In the genomic region with DNA sequence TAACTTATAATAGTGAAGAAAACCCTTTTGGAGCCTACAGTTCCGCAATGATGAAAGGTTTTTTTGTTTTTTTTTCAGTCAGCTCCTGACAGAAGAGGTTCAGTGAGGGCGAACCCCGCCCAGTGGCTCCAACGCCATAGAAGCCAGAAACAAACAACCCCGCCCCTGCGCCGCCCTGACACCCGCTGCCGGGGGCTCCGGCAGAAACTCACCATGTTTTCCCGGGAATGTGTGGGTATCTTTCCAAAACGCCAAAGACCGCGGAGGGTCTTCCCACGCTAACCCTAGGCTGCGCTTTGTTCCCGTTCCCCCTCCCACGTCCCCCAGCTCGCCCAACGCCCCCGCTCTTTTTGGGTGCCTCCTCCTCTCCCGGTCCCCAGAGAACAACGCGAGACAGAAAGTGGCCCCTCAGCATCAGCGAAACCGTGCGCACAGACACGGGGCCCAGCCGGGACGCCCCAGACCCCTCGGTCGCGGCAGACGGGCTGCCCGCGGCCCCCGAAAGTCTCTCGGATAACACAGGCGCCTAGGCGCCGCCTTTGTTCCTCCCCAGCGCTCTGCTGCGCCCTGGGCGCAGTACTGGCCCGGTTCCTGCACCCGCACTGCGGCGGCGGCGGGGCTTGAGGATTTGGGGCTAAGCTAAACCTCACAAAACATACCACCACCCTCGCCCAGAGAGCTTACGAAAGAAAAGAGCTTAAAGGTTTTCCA, we compare ENCODE assay signal across 8 cellular contexts. TPM values are rescaled to one million over a fixed set of nuclear protein-coding genes. Genes with fewer than 3 reads are reported as not detected.
A peak's percentile ranks its signal among the peaks of the same experiment; 100 is the strongest.
DNase-seq lines count a peak whose midpoint lies in the region; ATAC-seq and TF ChIP-seq lines count a peak whose summit lies in the region.

No MANE protein-coding gene starts in this region.

- TF ChIP-seq EP300 in Ishikawa (IDR thresholded peaks at IDR 0.05; ENCODE audit: borderline replicate concordance): no peak

- intact Hi-C loops in left ventricle myocardium inferior (cut with micrococcal nuclease) (loop anchor here (10.0 kb wide), 1 partner anchor 46 kb away; no protein-coding TSS in a partner anchor), psoas muscle (cut with DNase I) (loop anchor here in 1 of 2 donors (2.0 to 5.0 kb wide), 2 partner anchors 44 to 58 kb away; a partner anchor contains a TSS)

- peak overlapping the region; percentile 90 for H3K4me3 ChIP-seq in adipocyte (ENCODE audit: low read length)
- peak overlapping the region; percentile 73 for H3K4me3 ChIP-seq in left ventricle myocardium inferior
- peak overlapping the region; percentile 91 for H3K4me3 ChIP-seq in psoas muscle

- no peak; the same call in 1 of the 2 replicates for TF ChIP-seq RAD21 in Ishikawa (IDR thresholded peaks at IDR 0.05; ENCODE audit: low read depth)

- H3K36me3 ChIP-seq in adipocyte (ENCODE audit: control insufficient read depth, insufficient read depth, low read length, severe bottlenecking) (peaks cover 21% of the 10 kb centered on the region), left ventricle myocardium inferior (peaks cover 29% of the 10 kb centered on the region), psoas muscle (ENCODE audit: insufficient read depth in 1 of 2, low read depth in 1 of 2) (peaks cover 0 to 12% of the 10 kb centered on the region in 2 donors)

- peak overlapping the region; percentile 94 for H3K9ac ChIP-seq in adipocyte (ENCODE audit: low read length)

- no peaks in the 10 kb centered on the region for H3K27me3 ChIP-seq in adipocyte (replicated peaks; ENCODE audit: control insufficient read depth, insufficient read depth, low read length)
- H3K27me3 ChIP-seq in left ventricle myocardium inferior (ENCODE audit: low read depth): no peaks in the 10 kb centered on the region
- H3K27me3 ChIP-seq in psoas muscle (ENCODE audit: insufficient read depth in 3 of 3, low read length in 2 of 3): peaks cover 0 to 26% (median 3%) of the 10 kb centered on the region in 3 donors

- 0% methylated on average over 51 to 52 of the region's 52 CpGs for WGBS in psoas muscle, 3 donors

- H3K27ac ChIP-seq in left ventricle myocardium inferior (replicated peaks) (peak overlapping the region; percentile 96), psoas muscle (peak overlapping the region; percentile 86)

- H3K4me1 ChIP-seq in adipocyte (ENCODE audit: control insufficient read depth, insufficient read depth, low read length) (peaks cover 16% of the 10 kb centered on the region), left ventricle myocardium inferior (peaks cover 44% of the 10 kb centered on the region), psoas muscle (peaks cover 9% of the 10 kb centered on the region)

- TF ChIP-seq CTCF in left ventricle myocardium inferior (IDR thresholded peaks at IDR 0.05; ENCODE audit: borderline replicate concordance) (peak; percentile 9), psoas muscle (IDR thresholded peaks at IDR 0.05) (no peak)

- H3K9me3 ChIP-seq in adipocyte (ENCODE audit: control insufficient read depth, low read length): no peaks in the 10 kb centered on the region
- H3K9me3 ChIP-seq in left ventricle myocardium inferior (replicated peaks): no peaks in the 10 kb centered on the region
- no peaks in the 10 kb centered on the region for H3K9me3 ChIP-seq in psoas muscle

- peak; percentile 43 for ATAC-seq in GM21576 (IDR thresholded peaks at IDR 0.05; ENCODE audit: unreplicated experiment)
- peak; percentile 64 to 85 (median 72) for ATAC-seq in psoas muscle

- DNase-seq in EH (ENCODE audit: low read depth) (peak; percentile 77), SW480 (ENCODE audit: low spot score) (peak; percentile 81), adipocyte (ENCODE audit: low read depth) (peak; percentile 85), left ventricle myocardium inferior (peak; percentile 90), psoas muscle (peak; percentile 81 to 90), ureter (ENCODE audit: low spot score) (peak; percentile 85)

TF ChIP-seq in Ishikawa, 13 proteins besides CTCF, POLR2A, EP300 and RAD21:
- no peak for TF ChIP-seq TAF1 (IDR thresholded peaks at IDR 0.05; ENCODE audit: low read depth)
- TF ChIP-seq, protein P1, sequence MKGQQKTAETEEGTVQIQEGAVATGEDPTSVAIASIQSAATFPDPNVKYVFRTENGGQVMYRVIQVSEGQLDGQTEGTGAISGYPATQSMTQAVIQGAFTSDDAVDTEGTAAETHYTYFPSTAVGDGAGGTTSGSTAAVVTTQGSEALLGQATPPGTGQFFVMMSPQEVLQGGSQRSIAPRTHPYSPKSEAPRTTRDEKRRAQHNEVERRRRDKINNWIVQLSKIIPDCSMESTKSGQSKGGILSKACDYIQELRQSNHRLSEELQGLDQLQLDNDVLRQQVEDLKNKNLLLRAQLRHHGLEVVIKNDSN (IDR thresholded peaks at IDR 0.05): no peak
- peak; percentile 92 for TF ChIP-seq EGR1 (IDR thresholded peaks at IDR 0.05)
- TF ChIP-seq CEBPB (IDR thresholded peaks at IDR 0.05): no peak
- TF ChIP-seq, protein P2, sequence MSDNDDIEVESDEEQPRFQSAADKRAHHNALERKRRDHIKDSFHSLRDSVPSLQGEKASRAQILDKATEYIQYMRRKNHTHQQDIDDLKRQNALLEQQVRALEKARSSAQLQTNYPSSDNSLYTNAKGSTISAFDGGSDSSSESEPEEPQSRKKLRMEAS (IDR thresholded peaks at IDR 0.05): no peak
- TF ChIP-seq YY1 (IDR thresholded peaks at IDR 0.05; ENCODE audit: low read depth): 0 out of 2 replicates have a peak, but pooled peaks have one; percentile 21
- TF ChIP-seq TCF12 (IDR thresholded peaks at IDR 0.05; ENCODE audit: low read depth): no peak
- no peak for TF ChIP-seq TEAD4 (IDR thresholded peaks at IDR 0.05)
- TF ChIP-seq CREB1 (IDR thresholded peaks at IDR 0.05; ENCODE audit: low read depth): no peak
- no peak; the same call in none of the 2 replicates for TF ChIP-seq ZBTB7A (IDR thresholded peaks at IDR 0.05; ENCODE audit: low read depth)
- TF ChIP-seq, protein P3, sequence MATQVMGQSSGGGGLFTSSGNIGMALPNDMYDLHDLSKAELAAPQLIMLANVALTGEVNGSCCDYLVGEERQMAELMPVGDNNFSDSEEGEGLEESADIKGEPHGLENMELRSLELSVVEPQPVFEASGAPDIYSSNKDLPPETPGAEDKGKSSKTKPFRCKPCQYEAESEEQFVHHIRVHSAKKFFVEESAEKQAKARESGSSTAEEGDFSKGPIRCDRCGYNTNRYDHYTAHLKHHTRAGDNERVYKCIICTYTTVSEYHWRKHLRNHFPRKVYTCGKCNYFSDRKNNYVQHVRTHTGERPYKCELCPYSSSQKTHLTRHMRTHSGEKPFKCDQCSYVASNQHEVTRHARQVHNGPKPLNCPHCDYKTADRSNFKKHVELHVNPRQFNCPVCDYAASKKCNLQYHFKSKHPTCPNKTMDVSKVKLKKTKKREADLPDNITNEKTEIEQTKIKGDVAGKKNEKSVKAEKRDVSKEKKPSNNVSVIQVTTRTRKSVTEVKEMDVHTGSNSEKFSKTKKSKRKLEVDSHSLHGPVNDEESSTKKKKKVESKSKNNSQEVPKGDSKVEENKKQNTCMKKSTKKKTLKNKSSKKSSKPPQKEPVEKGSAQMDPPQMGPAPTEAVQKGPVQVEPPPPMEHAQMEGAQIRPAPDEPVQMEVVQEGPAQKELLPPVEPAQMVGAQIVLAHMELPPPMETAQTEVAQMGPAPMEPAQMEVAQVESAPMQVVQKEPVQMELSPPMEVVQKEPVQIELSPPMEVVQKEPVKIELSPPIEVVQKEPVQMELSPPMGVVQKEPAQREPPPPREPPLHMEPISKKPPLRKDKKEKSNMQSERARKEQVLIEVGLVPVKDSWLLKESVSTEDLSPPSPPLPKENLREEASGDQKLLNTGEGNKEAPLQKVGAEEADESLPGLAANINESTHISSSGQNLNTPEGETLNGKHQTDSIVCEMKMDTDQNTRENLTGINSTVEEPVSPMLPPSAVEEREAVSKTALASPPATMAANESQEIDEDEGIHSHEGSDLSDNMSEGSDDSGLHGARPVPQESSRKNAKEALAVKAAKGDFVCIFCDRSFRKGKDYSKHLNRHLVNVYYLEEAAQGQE (IDR thresholded peaks at IDR 0.05; ENCODE audit: low read depth): no peak

RNA-seq across cellular contexts. Expression of a gene that starts 0.5 kb away (rescaled TPM):
- total RNA-seq in left ventricle myocardium inferior: 102 TPM
- total RNA-seq in psoas muscle: 10 to 100 TPM; 21.3 to 29.8 (median 29.0) TPM
- polyA plus RNA-seq in psoas muscle: 10 to 100 TPM; 16.4 to 48.2 (median 29.9) TPM
- 107 TPM for total RNA-seq in ureter

RNA-seq across cellular contexts. Expression of a gene that starts 57.2 kb away (rescaled TPM):
- total RNA-seq in left ventricle myocardium inferior: 318 TPM
- total RNA-seq in psoas muscle: 100 to 1,000 TPM; 101 to 368 (median 242) TPM
- polyA plus RNA-seq in psoas muscle: 1,000 to 10,000 TPM in 1 of 3 donors, 100 to 1,000 TPM in 2; 294 to 1,147 (median 389) TPM
- total RNA-seq in ureter: 496 TPM

Comparison
In these comparisons a context has a peak if more than half of its experiments do, and no peak if none do; other contexts are left out.
1. Peak in every context shown above with its lines: DNase-seq, ATAC-seq, H3K4me3 ChIP-seq and H3K27ac ChIP-seq.